ENCODE assay signal across 22 cellular contexts in the genomic region with DNA sequence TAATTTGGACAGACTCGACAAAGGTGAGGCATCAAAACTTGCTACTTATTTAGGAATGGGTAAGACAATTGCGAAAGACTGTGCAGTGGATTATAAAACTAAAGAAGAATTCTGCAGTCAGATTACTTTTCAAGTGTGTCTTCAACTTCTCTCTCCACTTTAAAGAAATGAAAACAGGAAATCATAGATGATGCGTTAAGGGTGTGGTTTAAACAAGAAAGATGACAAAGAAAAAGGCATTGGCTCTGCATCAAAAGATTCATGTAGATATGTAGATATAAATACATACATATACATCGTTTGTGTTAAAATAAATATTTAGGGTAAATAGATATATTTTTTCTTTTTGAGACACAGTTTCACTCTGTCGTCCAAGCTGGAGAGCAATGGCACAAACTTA.
A peak's percentile ranks its signal among the peaks of the same experiment; 100 is the strongest.
DNase-seq lines count a peak whose midpoint lies in the region; ATAC-seq and TF ChIP-seq lines count a peak whose summit lies in the region.
"Had no signal": no experiment of that assay in that cellular context is flagged by ENCODE, and none has a peak within 500 bp of the region (broad histone marks: within the 10 kb centered on the region; RNA-seq: fewer than 3 reads in every experiment).

No MANE protein-coding gene starts in this region.

- CTCF ChIA-PET in activated CD4-positive, alpha-beta T cell treated with anti-CD3 and anti-CD28 coated beads, Interleukin-2, amount 10 ng/mL, durations not matched to agents 7 days and 5 days (lab: Charles Lee), result interaction anchor here (0.7 to 1.7 kb wide), 3 partner anchors 14 to 329 kb away, joined by 3 to 6 read pairs (median 4); no protein-coding TSS in a partner anchor
- CTCF ChIA-PET in CD8-positive, alpha-beta T cell (lab: Charles Lee), result interaction anchor here (1.1 to 8.6 kb wide), 4 partner anchors 12 to 62 kb away, joined by 4 to 66 read pairs (median 12); no protein-coding TSS in a partner anchor
- CTCF ChIA-PET in activated CD8-positive, alpha-beta T cell treated with anti-CD3 and anti-CD28 coated beads for 36 hours (lab: Charles Lee), result interaction anchor here (1.2 to 3.4 kb wide), 3 partner anchors 16 to 61 kb away, joined by 3 to 12 read pairs (median 6); no protein-coding TSS in a partner anchor

- intact Hi-C loops in CD8-positive, alpha-beta T cell (cut with DNase I, micrococcal nuclease), result loop anchor here (2.0 to 5.0 kb wide), 2 partner anchors 15 to 50 kb away; no protein-coding TSS in a partner anchor
- intact Hi-C loops in activated CD8-positive, alpha-beta T cell treated with anti-CD3 and anti-CD28 coated beads for 36 hours (cut with micrococcal nuclease), result no loop called here
- intact Hi-C loops in left cardiac atrium (cut with DNase I), result no loop called here

- no peaks in the 10 kb centered on the region for H3K36me3 ChIP-seq in CD8-positive, alpha-beta T cell (ENCODE audit: insufficient read depth, low read length)
- H3K36me3 ChIP-seq: esophagus squamous epithelium, gastroesophageal sphincter, pancreas, suprapubic skin, vagina had no signal

- peak; percentile 75 for ATAC-seq in CD8-positive, alpha-beta T cell
- peak; percentile 47 for ATAC-seq in activated CD8-positive, alpha-beta T cell treated with anti-CD3 and anti-CD28 coated beads for 36 hours
- no peak for ATAC-seq in GM19455 (IDR thresholded peaks at IDR 0.05; ENCODE audit: unreplicated experiment)
- no peak for ATAC-seq in left cardiac atrium
- ATAC-seq: gastroesophageal sphincter, pancreas, sciatic nerve had no signal

- H3K9me3 ChIP-seq in CD8-positive, alpha-beta T cell (ENCODE audit: low read length), result no peaks in the 10 kb centered on the region
- H3K9me3 ChIP-seq: esophagus squamous epithelium, gastroesophageal sphincter, pancreas, suprapubic skin, vagina had no signal

- POLR2A ChIA-PET in activated CD4-positive, alpha-beta T cell treated with anti-CD3 and anti-CD28 coated beads, Interleukin-2, amount 10 ng/mL, durations not matched to agents 7 days and 5 days (lab: Charles Lee), result no interaction called here
- POLR2A ChIA-PET in CD8-positive, alpha-beta T cell (lab: Charles Lee), result interaction anchor here (0.6 to 7.2 kb wide), 10 partner anchors 9 to 328 kb away, joined by 3 to 49 read pairs (median 4); no protein-coding TSS in a partner anchor
- POLR2A ChIA-PET in activated CD8-positive, alpha-beta T cell treated with anti-CD3 and anti-CD28 coated beads for 36 hours (lab: Charles Lee), result interaction anchor here (1.2 to 1.6 kb wide), 2 partner anchors 19 to 51 kb away, joined by 3 read pairs; no protein-coding TSS in a partner anchor

- no peak overlapping the region for H3K4me3 ChIP-seq in CD8-positive, alpha-beta T cell (ENCODE audit: low read depth, low read length)
- no peak overlapping the region for H3K4me3 ChIP-seq in epithelial cell of esophagus (ENCODE audit: low read length)
- H3K4me3 ChIP-seq: esophagus squamous epithelium, gastroesophageal sphincter, pancreas, suprapubic skin, vagina had no signal

- H3K27me3 ChIP-seq in CD8-positive, alpha-beta T cell (ENCODE audit: insufficient read depth, low read length), result no peaks in the 10 kb centered on the region
- H3K27me3 ChIP-seq: pancreas, vagina had no signal

- H3K9me3 Mint-ChIP-seq in activated CD4-positive, alpha-beta T cell treated with anti-CD3 and anti-CD28 coated beads, Interleukin-2, amount 10 ng/mL, durations not matched to agents 7 days and 5 days, result peaks cover 29% of the 10 kb centered on the region
- peaks cover 4% of the 10 kb centered on the region for H3K9me3 Mint-ChIP-seq in CD8-positive, alpha-beta T cell
- peaks cover 12% of the 10 kb centered on the region for H3K9me3 Mint-ChIP-seq in activated CD8-positive, alpha-beta T cell treated with anti-CD3 and anti-CD28 coated beads for 36 hours

- peaks cover 10% of the 10 kb centered on the region for H3K27me3 Mint-ChIP-seq in activated CD4-positive, alpha-beta T cell treated with anti-CD3 and anti-CD28 coated beads, Interleukin-2, amount 10 ng/mL, durations not matched to agents 7 days and 5 days
- H3K27me3 Mint-ChIP-seq in CD8-positive, alpha-beta T cell (ENCODE audit: low read depth), result no peaks in the 10 kb centered on the region
- H3K27me3 Mint-ChIP-seq in activated CD8-positive, alpha-beta T cell treated with anti-CD3 and anti-CD28 coated beads for 36 hours, result no peaks in the 10 kb centered on the region

- no peak for TF ChIP-seq CTCF in CD8-positive, alpha-beta T cell (IDR thresholded peaks at IDR 0.05)
- no peak for TF ChIP-seq CTCF in activated CD8-positive, alpha-beta T cell treated with anti-CD3 and anti-CD28 coated beads for 36 hours (IDR thresholded peaks at IDR 0.05)
- no peak for TF ChIP-seq CTCF in epithelial cell of esophagus (IDR thresholded peaks at IDR 0.05; ENCODE audit: insufficient read depth, low read depth, low read length, missing control alignments)

- H3K36me3 Mint-ChIP-seq in activated CD4-positive, alpha-beta T cell treated with anti-CD3 and anti-CD28 coated beads, Interleukin-2, amount 10 ng/mL, durations not matched to agents 7 days and 5 days (ENCODE audit: low read depth), result peaks cover 48% of the 10 kb centered on the region
- peaks cover 14% of the 10 kb centered on the region for H3K36me3 Mint-ChIP-seq in CD8-positive, alpha-beta T cell
- peaks cover 16% of the 10 kb centered on the region for H3K36me3 Mint-ChIP-seq in activated CD8-positive, alpha-beta T cell treated with anti-CD3 and anti-CD28 coated beads for 36 hours (ENCODE audit: low read depth)

- H3K27ac ChIP-seq in CD8-positive, alpha-beta T cell (ENCODE audit: low read depth, low read length), result peak overlapping the region; percentile 38
- H3K27ac ChIP-seq: esophagus squamous epithelium, gastroesophageal sphincter, HL-60, pancreas, suprapubic skin, vagina had no signal

- H3K4me1 Mint-ChIP-seq in activated CD4-positive, alpha-beta T cell treated with anti-CD3 and anti-CD28 coated beads, Interleukin-2, amount 10 ng/mL, durations not matched to agents 7 days and 5 days, result peaks cover 61% of the 10 kb centered on the region
- H3K4me1 Mint-ChIP-seq in CD8-positive, alpha-beta T cell (ENCODE audit: low read depth), result peaks cover 62% of the 10 kb centered on the region
- H3K4me1 Mint-ChIP-seq in activated CD8-positive, alpha-beta T cell treated with anti-CD3 and anti-CD28 coated beads for 36 hours (ENCODE audit: low read depth), result peaks cover 46% of the 10 kb centered on the region

- no peak for DNase-seq in activated CD4-positive, alpha-beta T cell treated with anti-CD3 and anti-CD28 coated beads, Interleukin-2, amount 10 ng/mL, durations not matched to agents 7 days and 5 days
- DNase-seq in activated CD4-positive, alpha-beta T cell treated with anti-CD3 and anti-CD28 coated beads, Interleukin-2, amount 50 U/mL, for 1 hour, result no peak
- no peak for DNase-seq in CD8-positive, alpha-beta T cell
- no peak for DNase-seq in activated CD8-positive, alpha-beta T cell treated with anti-CD3 and anti-CD28 coated beads for 36 hours
- DNase-seq in epithelial cell of esophagus (ENCODE audit: low read depth) (peak; percentile 27), medulla oblongata (ENCODE audit: extremely low spot score) (no peak), left cardiac atrium (no peak)
- DNase-seq: activated CD4-positive, alpha-beta T cell treated with anti-CD3 and anti-CD28 coated beads, Interleukin-2, amount 50 U/mL, for 4 hours; aorta; effector CD4-positive, alpha-beta T cell; esophagus squamous epithelium; kidney; mammary epithelial cell; NCI-H1436; pancreas; stimulated activated CD4-positive, alpha-beta T cell treated with anti-CD3 and anti-CD28 coated beads, Interleukin-15, amount 100 ng/mL, for 24 hours had no signal

- peak overlapping the region; percentile 97 for H3K27ac Mint-ChIP-seq in activated CD4-positive, alpha-beta T cell treated with anti-CD3 and anti-CD28 coated beads, Interleukin-2, amount 10 ng/mL, durations not matched to agents 7 days and 5 days
- H3K27ac Mint-ChIP-seq in CD8-positive, alpha-beta T cell, result peak overlapping the region; percentile 98
- H3K27ac Mint-ChIP-seq in activated CD8-positive, alpha-beta T cell treated with anti-CD3 and anti-CD28 coated beads for 36 hours, result peak overlapping the region; percentile 37

- peak overlapping the region; percentile 15 for H3K4me3 Mint-ChIP-seq in activated CD4-positive, alpha-beta T cell treated with anti-CD3 and anti-CD28 coated beads, Interleukin-2, amount 10 ng/mL, durations not matched to agents 7 days and 5 days
- peak overlapping the region; percentile 36 for H3K4me3 Mint-ChIP-seq in CD8-positive, alpha-beta T cell
- no peak overlapping the region for H3K4me3 Mint-ChIP-seq in activated CD8-positive, alpha-beta T cell treated with anti-CD3 and anti-CD28 coated beads for 36 hours

- H3K4me1 ChIP-seq in CD8-positive, alpha-beta T cell (ENCODE audit: insufficient read depth, low read length), result peaks cover 53% of the 10 kb centered on the region
- H3K4me1 ChIP-seq: esophagus squamous epithelium, gastroesophageal sphincter, pancreas, suprapubic skin, vagina had no signal

Comparison
In these comparisons a context has a peak if more than half of its experiments do, and no peak if none do; other contexts are left out.
1. H3K27ac Mint-ChIP-seq: peak in every context shown above with its lines; median percentile 98 in CD8-positive, alpha-beta T cell; 97 in activated CD4-positive, alpha-beta T cell treated with anti-CD3 and anti-CD28 coated beads, Interleukin-2, amount 10 ng/mL, durations not matched to agents 7 days and 5 days; 37 in activated CD8-positive, alpha-beta T cell treated with anti-CD3 and anti-CD28 coated beads for 36 hours.
2. ATAC-seq: peak in CD8-positive, alpha-beta T cell (single experiment) and activated CD8-positive, alpha-beta T cell treated with anti-CD3 and anti-CD28 coated beads for 36 hours (single experiment); none in GM19455 (single experiment) and left cardiac atrium (0 of 2).
3. intact Hi-C loops: an anchor here in CD8-positive, alpha-beta T cell (2.0 to 5.0 kb wide); none called in activated CD8-positive, alpha-beta T cell treated with anti-CD3 and anti-CD28 coated beads for 36 hours and left cardiac atrium.